8 cellular contexts compared by ENCODE assay signal in the genomic region with DNA sequence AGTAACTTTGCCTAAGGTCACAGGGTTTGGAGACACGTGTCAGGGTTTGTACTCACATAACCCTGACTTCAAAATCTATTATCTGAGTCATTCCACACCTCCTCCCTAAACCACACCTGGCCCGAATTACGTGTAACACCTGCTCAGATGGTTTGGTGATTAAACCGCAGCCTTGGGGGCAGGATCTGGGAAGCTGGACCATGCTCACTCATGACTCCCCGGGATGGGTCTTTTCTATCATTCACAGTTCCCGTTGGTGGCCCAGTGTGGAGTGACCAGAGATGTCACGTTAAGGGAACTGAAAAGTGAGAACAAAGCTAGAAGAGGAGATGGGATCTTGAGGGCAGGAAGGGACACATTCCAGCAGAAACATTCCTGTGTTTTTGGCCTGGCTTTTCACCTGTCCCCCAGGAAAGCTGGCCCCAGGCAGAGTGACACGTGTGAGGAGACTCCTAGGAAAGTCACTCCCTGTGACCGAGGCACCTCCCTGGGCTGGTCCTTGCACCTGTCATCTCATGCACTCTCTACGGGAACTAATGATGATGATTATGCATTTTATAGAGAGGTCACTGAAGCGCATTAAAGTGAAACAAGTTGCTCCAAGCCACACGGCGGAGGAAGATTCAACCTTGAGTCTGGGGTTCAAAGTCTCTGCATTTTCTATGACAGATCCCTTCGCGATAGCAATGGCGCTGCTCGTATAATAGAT.
DNase-seq lines count a peak whose midpoint lies in the region; ATAC-seq and TF ChIP-seq lines count a peak whose summit lies in the region.

No MANE protein-coding gene starts in this region.

- H3K27me3 ChIP-seq in sigmoid colon: no peaks in the 10 kb centered on the region

- no peak overlapping the region for H3K4me3 ChIP-seq in sigmoid colon

- peak overlapping the region; percentile 74 for H3K27ac Mint-ChIP-seq in T-helper 2 cell treated with Interferon-gamma antibody and Interleukin-4, amounts not matched to agents 5 μg/mL and 100 μg/mL, for 36 hours

- H3K27ac ChIP-seq in epithelial cell of prostate (peak overlapping the region; percentile 99), sigmoid colon (no peak overlapping the region)

- H3K36me3 Mint-ChIP-seq in T-helper 2 cell treated with Interferon-gamma antibody and Interleukin-4, amounts not matched to agents 5 μg/mL and 100 μg/mL, for 36 hours (ENCODE audit: low read depth): peaks cover 11% of the 10 kb centered on the region

- 26 to 56% methylated on average over 17 of the region's 17 CpGs for WGBS in sigmoid colon, 2 donors

- TF ChIP-seq POLR2A in sigmoid colon (IDR thresholded peaks at IDR 0.05): no peak

- peaks cover 7% of the 10 kb centered on the region for H3K27me3 Mint-ChIP-seq in T-helper 2 cell treated with Interferon-gamma antibody and Interleukin-4, amounts not matched to agents 5 μg/mL and 100 μg/mL, for 36 hours (ENCODE audit: low read depth)

- peaks cover 4% of the 10 kb centered on the region for H3K9me3 Mint-ChIP-seq in T-helper 2 cell treated with Interferon-gamma antibody and Interleukin-4, amounts not matched to agents 5 μg/mL and 100 μg/mL, for 36 hours

- peak; percentile 52 for DNase-seq in COLO668 (lab: John Stamatoyannopoulos, UW; ENCODE audit: unreplicated experiment)
- peak; percentile 15 for DNase-seq in T-helper 2 cell treated with Interferon-gamma antibody and Interleukin-4, amounts not matched to agents 5 μg/mL and 100 μg/mL, for 36 hours (ENCODE audit: low spot score)
- DNase-seq in epithelial cell of prostate (ENCODE audit: low read depth, low spot score): peak; percentile 75
- no peak for DNase-seq in NCI-H2081 (lab: John Stamatoyannopoulos, UW)
- DNase-seq in DMS53 (lab: John Stamatoyannopoulos, UW): no peak
- DNase-seq in sigmoid colon: no peak
- DNase-seq in NCI-H69 (lab: John Stamatoyannopoulos, UW): no peak

- TF ChIP-seq CTCF in sigmoid colon (IDR thresholded peaks at IDR 0.05): no peak

- peak; percentile 50 for ATAC-seq in GM21786 (IDR thresholded peaks at IDR 0.05; ENCODE audit: unreplicated experiment)

- H3K4me1 ChIP-seq in sigmoid colon: peaks cover 0 to 4% (median 0%) of the 10 kb centered on the region in 4 donors

- H3K9me3 ChIP-seq in sigmoid colon: no peaks in the 10 kb centered on the region

- H3K4me1 Mint-ChIP-seq in T-helper 2 cell treated with Interferon-gamma antibody and Interleukin-4, amounts not matched to agents 5 μg/mL and 100 μg/mL, for 36 hours (ENCODE audit: low read depth): peaks cover 41% of the 10 kb centered on the region

- no peak for TF ChIP-seq EP300 in sigmoid colon (IDR thresholded peaks at IDR 0.05)

- H3K4me3 Mint-ChIP-seq in T-helper 2 cell treated with Interferon-gamma antibody and Interleukin-4, amounts not matched to agents 5 μg/mL and 100 μg/mL, for 36 hours: peak overlapping the region; percentile 69

- intact Hi-C loops in sigmoid colon (cut with DNase I): no loop called here

- H3K36me3 ChIP-seq in sigmoid colon: no peaks in the 10 kb centered on the region

Comparison
In these comparisons a context has a peak if more than half of its experiments do, and no peak if none do; other contexts are left out.
1. DNase-seq: peak in COLO668 (single experiment), T-helper 2 cell treated with Interferon-gamma antibody and Interleukin-4, amounts not matched to agents 5 μg/mL and 100 μg/mL, for 36 hours (single experiment) and epithelial cell of prostate (single experiment); none in NCI-H2081 (0 of 2), DMS53 (single experiment), sigmoid colon (single experiment) and NCI-H69 (single experiment).